ENCODE assay signal across 1 cellular context in genomic region chr1:201930803-201931202, GRCh38.
TF ChIP-seq lines count a peak whose summit lies in the region.

No MANE protein-coding gene starts in this region.

TF ChIP-seq in IMR-90, 13 proteins besides CTCF, POLR2A, EP300 and RAD21:
- no peak for TF ChIP-seq CHD1 (IDR thresholded peaks at IDR 0.05; ENCODE audit: low read depth, low read length)
- TF ChIP-seq SMC3 (IDR thresholded peaks at IDR 0.05; ENCODE audit: low read depth, low read length), result no peak
- TF ChIP-seq CEBPB (IDR thresholded peaks at IDR 0.05; ENCODE audit: low read depth, low read length), result no peak
- no peak for TF ChIP-seq FOS (IDR thresholded peaks at IDR 0.05; ENCODE audit: low read depth, low read length)
- no peak for TF ChIP-seq MAZ (IDR thresholded peaks at IDR 0.05; ENCODE audit: borderline replicate concordance, low read depth, low read length)
- TF ChIP-seq BHLHE40 (IDR thresholded peaks at IDR 0.05; ENCODE audit: low read depth, low read length), result no peak
- TF ChIP-seq, protein P1, sequence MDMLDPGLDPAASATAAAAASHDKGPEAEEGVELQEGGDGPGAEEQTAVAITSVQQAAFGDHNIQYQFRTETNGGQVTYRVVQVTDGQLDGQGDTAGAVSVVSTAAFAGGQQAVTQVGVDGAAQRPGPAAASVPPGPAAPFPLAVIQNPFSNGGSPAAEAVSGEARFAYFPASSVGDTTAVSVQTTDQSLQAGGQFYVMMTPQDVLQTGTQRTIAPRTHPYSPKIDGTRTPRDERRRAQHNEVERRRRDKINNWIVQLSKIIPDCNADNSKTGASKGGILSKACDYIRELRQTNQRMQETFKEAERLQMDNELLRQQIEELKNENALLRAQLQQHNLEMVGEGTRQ (IDR thresholded peaks at IDR 0.05; ENCODE audit: low read depth, low read length), result no peak
- TF ChIP-seq MAFK (IDR thresholded peaks at IDR 0.05; ENCODE audit: low read depth, low read length), result no peak
- no peak for TF ChIP-seq RCOR1 (IDR thresholded peaks at IDR 0.05; ENCODE audit: insufficient replicate concordance, low read length)
- TF ChIP-seq NFE2L2 (IDR thresholded peaks at IDR 0.05; ENCODE audit: low read depth, low read length), result no peak
- no peak for TF ChIP-seq ELK1 (IDR thresholded peaks at IDR 0.05; ENCODE audit: borderline replicate concordance, low read depth, low read length)
- no peak for TF ChIP-seq RFX5 (IDR thresholded peaks at IDR 0.05; ENCODE audit: low read depth, low read length)
- TF ChIP-seq MXI1 (IDR thresholded peaks at IDR 0.05; ENCODE audit: borderline replicate concordance, low read depth, low read length), result no peak
